In the genomic region with DNA sequence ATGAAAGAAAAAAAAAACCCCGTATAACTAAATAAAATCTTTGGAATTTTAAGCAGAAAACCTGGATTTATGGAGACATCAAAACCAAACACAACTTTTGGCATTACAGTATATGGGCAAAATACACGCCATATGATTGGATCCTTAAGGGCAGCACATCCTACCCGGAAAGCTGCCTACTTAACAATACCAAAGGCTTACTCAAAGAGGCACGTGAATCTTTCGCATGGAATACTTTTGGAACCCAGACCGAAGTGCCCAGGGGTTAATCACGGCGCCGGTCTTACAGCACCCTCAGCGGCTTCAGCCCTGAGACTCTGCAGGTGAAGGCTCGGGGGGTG, we compare ENCODE assay signal across 9 cellular contexts. TPM values are rescaled to one million over a fixed set of nuclear protein-coding genes. Genes with fewer than 3 reads are reported as not detected.
A peak's percentile ranks its signal among the peaks of the same experiment; 100 is the strongest.
DNase-seq lines count a peak whose midpoint lies in the region; ATAC-seq, FAIRE-seq and TF ChIP-seq lines count a peak whose summit lies in the region.
"Had no signal": no experiment of that assay in that cellular context is flagged by ENCODE, and none has a peak within 500 bp of the region (broad histone marks: within the 10 kb centered on the region; RNA-seq: fewer than 3 reads in every experiment).

No MANE protein-coding gene starts in this region.

- peak overlapping the region; percentile 10 to 84 (median 78) for H3K27ac Mint-ChIP-seq in brain

- intact Hi-C loops in IMR-90 (cut with micrococcal nuclease) (loop anchor here (1.0 to 5.0 kb wide), 2 partner anchors 50 to 98 kb away; a partner anchor contains a TSS), left colon (cut with DNase I, micrococcal nuclease) (no loop called here), testis (cut with DNase I; ENCODE audit: low total_unique reads) (no loop called here)

- H3K4me1 ChIP-seq in IMR-90 (ENCODE audit: control insufficient read depth, insufficient read depth, low read length), result peaks cover 2% of the 10 kb centered on the region; the same call in 1 of the 2 replicates
- peaks cover 18% of the 10 kb centered on the region for H3K4me1 ChIP-seq in testis

- no peaks in the 10 kb centered on the region for H4K20me1 ChIP-seq in IMR-90 (ENCODE audit: insufficient read depth, low read length)

- peaks cover 42% of the 10 kb centered on the region for H3K27me3 Mint-ChIP-seq in brain

- H3K4ac ChIP-seq in IMR-90 (ENCODE audit: low read depth, low read length), result peak overlapping the region; percentile 64

- no peaks in the 10 kb centered on the region for H3K79me1 ChIP-seq in IMR-90 (ENCODE audit: low read depth in 1 of 2, low read length in 2 of 2)

- H3K9me3 Mint-ChIP-seq in brain, result peaks cover 0 to 4% (median 0%) of the 10 kb centered on the region in 5 experiments

- peak overlapping the region; percentile 79 for H3K9ac ChIP-seq in IMR-90 (ENCODE audit: low read depth, low read length)

- no peak overlapping the region for H2AK5ac ChIP-seq in IMR-90 (ENCODE audit: low read depth, low read length)

- H3K4me2 ChIP-seq in IMR-90 (ENCODE audit: low read depth, low read length), result peak overlapping the region; percentile 87

- H2BK120ac ChIP-seq in IMR-90 (ENCODE audit: low read depth, low read length), result peak overlapping the region; percentile 45; the same call in 1 of the 2 replicates

- H4K8ac ChIP-seq in IMR-90 (ENCODE audit: low read depth in 2 of 2, low read length in 2 of 2), result peak overlapping the region; percentile 56 to 98

- H3K18ac ChIP-seq in IMR-90 (ENCODE audit: low read depth, low read length), result no peak overlapping the region

- H3K4me3 Mint-ChIP-seq in brain, result peak overlapping the region; percentile 87 to 96 (median 92)

- H3K27me3 ChIP-seq in IMR-90 (ENCODE audit: control insufficient read depth, insufficient read depth, low read length) (no peaks in the 10 kb centered on the region), testis (no peaks in the 10 kb centered on the region)

- H3K9me1 ChIP-seq in IMR-90 (ENCODE audit: insufficient read depth, low read length), result no peaks in the 10 kb centered on the region

- H3K9me3 ChIP-seq in IMR-90 (ENCODE audit: control insufficient read depth, insufficient read depth, low read length) (no peaks in the 10 kb centered on the region), testis (no peaks in the 10 kb centered on the region)

- H3K56ac ChIP-seq in IMR-90 (ENCODE audit: extremely low read depth, insufficient read depth, low read length), result no peak overlapping the region; the same call in 1 of the 2 replicates

- H2BK5ac ChIP-seq in IMR-90 (ENCODE audit: low read depth, low read length, poor library complexity, severe bottlenecking), result no peak overlapping the region

- FAIRE-seq in GM19239 (lab: Jason Lieb, UNC), result peak; percentile 77

- peak; percentile 59 for ATAC-seq in IMR-90 (ENCODE audit: low read depth)
- peak; percentile 57 for ATAC-seq in left colon
- ATAC-seq: HCT116 had no signal

- H2AK9ac ChIP-seq in IMR-90 (replicated peaks; ENCODE audit: low read depth, low read length, poor library complexity), result peak overlapping the region; percentile 48

- peak overlapping the region; percentile 56 for H3K27ac ChIP-seq in IMR-90 (ENCODE audit: insufficient read depth, low read length)
- peak overlapping the region; percentile 71 to 75 for H3K27ac ChIP-seq in testis

- H2BK15ac ChIP-seq in IMR-90 (ENCODE audit: low read depth, low read length), result 0 out of 3 replicates have a peak overlapping the region, but pooled peaks have one; percentile 9

- 4% methylated on average over 7 of the region's 11 CpGs; no CpG with 5 or more reads in 1 of the 2 experiments for WGBS in IMR-90 (ENCODE audit: extremely low coverage in 2 of 2, insufficient read length in 1 of 2), 2 experiments
- WGBS in testis, 2 donors, result 2 to 3% methylated on average over 10 to 11 of the region's 11 CpGs

- no peak overlapping the region for H4K91ac ChIP-seq in IMR-90 (ENCODE audit: insufficient read depth, low read depth, low read length)

- in situ Hi-C loops in IMR-90 (cut with MboI; ENCODE audit: low sequenced_read_pairs), result no loop called here

- dilution Hi-C loops in IMR-90 (cut with HindIII; ENCODE audit: low sequenced_read_pairs, unreplicated experiment), result no loop called here

- TF ChIP-seq RAD21 in IMR-90 (IDR thresholded peaks at IDR 0.05; ENCODE audit: low read length), result no peak

- DNase-seq in AG09309 (ENCODE audit: low read depth) (no peak), GM19239 (ENCODE audit: insufficient read length, low spot score) (no peak), IMR-90 (peak; percentile 25), left colon (no peak), testis (no peak), COLO668 (lab: John Stamatoyannopoulos, UW; ENCODE audit: unreplicated experiment) (no peak)
- no peak for DNase-seq in effector CD8-positive, alpha-beta T cell (lab: John Stamatoyannopoulos, UW)

- H2AFZ ChIP-seq in IMR-90 (replicated peaks; ENCODE audit: low read length, poor library complexity), result peak overlapping the region; percentile 99

- H2BK20ac ChIP-seq in IMR-90 (ENCODE audit: low read depth, low read length), result 0 out of 2 replicates have a peak overlapping the region, but pooled peaks have one; percentile 11

- H3K14ac ChIP-seq in IMR-90 (replicated peaks; ENCODE audit: low read depth, low read length), result peak overlapping the region; percentile 41

- H3K4me3 ChIP-seq in AG09309 (ENCODE audit: control insufficient read depth, low read depth, low read length) (peak overlapping the region; percentile 61), IMR-90 (ENCODE audit: insufficient read depth, low read depth, low read length) (peak overlapping the region; percentile 67), testis (peak overlapping the region; percentile 70 to 74)

- POLR2A ChIA-PET in IMR-90 (lab: Charles Lee; ENCODE audit: unreplicated experiment), result no interaction called here

- H3K4me1 Mint-ChIP-seq in brain, result peaks cover 20% of the 10 kb centered on the region

- 0 out of 2 replicates have a peak overlapping the region, but pooled peaks have one; percentile 36 for H3K23ac ChIP-seq in IMR-90 (ENCODE audit: low read depth, low read length)

- TF ChIP-seq POLR2A in IMR-90 (IDR thresholded peaks at IDR 0.05; ENCODE audit: low read depth, low read length) (no peak), testis (IDR thresholded peaks at IDR 0.05) (no peak)

- CTCF ChIA-PET in IMR-90 (lab: Yijun Ruan, JAX), result interaction anchor here (0.6 to 1.9 kb wide), 2 partner anchors 10 to 22 kb away, joined by 3 to 5 read pairs; no protein-coding TSS in a partner anchor

- BruUV-seq in IMR-90 (replicated peaks; lab: Mats Ljungman, UMichigan), result no TSS peak

- TF ChIP-seq CTCF in AG09309 (IDR thresholded peaks at IDR 0.05; ENCODE audit: control insufficient read depth, insufficient read depth, low read depth, low read length, missing control alignments) (no peak), IMR-90 (conservative IDR thresholded peaks at IDR 0.05; ENCODE audit: low read depth, low read length) (no peak), brain (conservative IDR thresholded peaks at IDR 0.05) (no peak), testis (IDR thresholded peaks at IDR 0.05) (no peak)

- H3K36me3 ChIP-seq in IMR-90 (ENCODE audit: control insufficient read depth, insufficient read depth, low read length), result no peaks in the 10 kb centered on the region
- H3K36me3 ChIP-seq in testis (ENCODE audit: low read depth, missing control alignments), result no peaks in the 10 kb centered on the region

- H4K5ac ChIP-seq in IMR-90 (ENCODE audit: low read depth, low read length), result peak overlapping the region; percentile 50

- H3K36me3 Mint-ChIP-seq in brain, result no peaks in the 10 kb centered on the region

TF ChIP-seq in IMR-90, 13 proteins besides CTCF, POLR2A, EP300 and RAD21 (continues in another document):
- TF ChIP-seq RCOR1 (IDR thresholded peaks at IDR 0.05; ENCODE audit: insufficient replicate concordance, low read length) (no peak), MAFK (IDR thresholded peaks at IDR 0.05; ENCODE audit: low read depth, low read length) (no peak), SMC3 (IDR thresholded peaks at IDR 0.05; ENCODE audit: low read depth, low read length) (no peak), FOS (IDR thresholded peaks at IDR 0.05; ENCODE audit: low read depth, low read length) (no peak), CEBPB (IDR thresholded peaks at IDR 0.05; ENCODE audit: low read depth, low read length) (no peak), BHLHE40 (IDR thresholded peaks at IDR 0.05; ENCODE audit: low read depth, low read length) (no peak)
- TF ChIP-seq, protein P1, sequence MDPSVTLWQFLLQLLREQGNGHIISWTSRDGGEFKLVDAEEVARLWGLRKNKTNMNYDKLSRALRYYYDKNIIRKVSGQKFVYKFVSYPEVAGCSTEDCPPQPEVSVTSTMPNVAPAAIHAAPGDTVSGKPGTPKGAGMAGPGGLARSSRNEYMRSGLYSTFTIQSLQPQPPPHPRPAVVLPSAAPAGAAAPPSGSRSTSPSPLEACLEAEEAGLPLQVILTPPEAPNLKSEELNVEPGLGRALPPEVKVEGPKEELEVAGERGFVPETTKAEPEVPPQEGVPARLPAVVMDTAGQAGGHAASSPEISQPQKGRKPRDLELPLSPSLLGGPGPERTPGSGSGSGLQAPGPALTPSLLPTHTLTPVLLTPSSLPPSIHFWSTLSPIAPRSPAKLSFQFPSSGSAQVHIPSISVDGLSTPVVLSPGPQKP (IDR thresholded peaks at IDR 0.05; ENCODE audit: borderline replicate concordance, low read depth, low read length), result no peak
- TF ChIP-seq, protein P2, sequence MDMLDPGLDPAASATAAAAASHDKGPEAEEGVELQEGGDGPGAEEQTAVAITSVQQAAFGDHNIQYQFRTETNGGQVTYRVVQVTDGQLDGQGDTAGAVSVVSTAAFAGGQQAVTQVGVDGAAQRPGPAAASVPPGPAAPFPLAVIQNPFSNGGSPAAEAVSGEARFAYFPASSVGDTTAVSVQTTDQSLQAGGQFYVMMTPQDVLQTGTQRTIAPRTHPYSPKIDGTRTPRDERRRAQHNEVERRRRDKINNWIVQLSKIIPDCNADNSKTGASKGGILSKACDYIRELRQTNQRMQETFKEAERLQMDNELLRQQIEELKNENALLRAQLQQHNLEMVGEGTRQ (IDR thresholded peaks at IDR 0.05; ENCODE audit: low read depth, low read length), result no peak

RNA-seq across cellular contexts. Expression of a gene that starts 0.4 kb away (rescaled TPM):
- total RNA-seq in IMR-90 (2012; rRNA removed) (0.54 and 0.83 TPM in 2 replicates), left colon (under 1 TPM; 0.27 to 0.61 TPM), testis (10 to 100 TPM; 37.0 to 74.1 TPM)
- polyA plus RNA-seq in IMR-90 (2012; rRNA removed) (0.62 TPM in 2 replicates), brain (ENCODE audit: insufficient read depth, low read depth, low replicate concordance) (0.31 TPM), testis (ENCODE audit: insufficient read depth, low read depth, low replicate concordance) (174 TPM)
- 0.10 TPM in 2 replicates for polyA plus RNA-seq in IMR-90 (2012; cell fraction: cytosol; rRNA removed)
- polyA plus RNA-seq in IMR-90 (2012; cell fraction: nucleus; rRNA removed; ENCODE audit: low replicate concordance), result 0.08 and 0.56 TPM in 2 replicates

RNA-seq across cellular contexts. Expression of a gene that starts 49.0 kb away (rescaled TPM):
- 86.4 and 110 TPM in 2 replicates for total RNA-seq in IMR-90 (2012; rRNA removed)
- polyA plus RNA-seq in IMR-90 (2012; rRNA removed), result 34.2 and 43.8 TPM in 2 replicates
- 9.1 and 12.6 TPM in 2 replicates for polyA plus RNA-seq in IMR-90 (2012; cell fraction: cytosol; rRNA removed)
- polyA plus RNA-seq in IMR-90 (2012; cell fraction: nucleus; rRNA removed; ENCODE audit: low replicate concordance), result 9.9 and 80.4 TPM in 2 replicates
- polyA plus RNA-seq in brain (ENCODE audit: insufficient read depth, low read depth, low replicate concordance), result 11.8 TPM
- 10 to 100 TPM in 1 of 2 donors, 1 to 10 TPM in 1; 9.5 to 14.0 TPM for total RNA-seq in left colon
- total RNA-seq in testis, result 10 to 100 TPM; 43.3 to 48.9 TPM
- polyA plus RNA-seq in testis (ENCODE audit: insufficient read depth, low read depth, low replicate concordance), result 66.2 TPM

Comparison
In these comparisons a context has a peak if more than half of its experiments do, and no peak if none do; other contexts are left out.
1. RNA of a gene that starts 0.4 kb away (total RNA-seq): 37.0 to 74.1 TPM in testis; 0.27 to 0.61 TPM in left colon and 0.54 to 0.83 TPM in IMR-90; every median in the first group is over 10 times any median in the second.
2. Peak in every context shown above with its lines, with median percentiles within 50 percentile points of each other: H3K4me3 ChIP-seq.